In the genomic region with DNA sequence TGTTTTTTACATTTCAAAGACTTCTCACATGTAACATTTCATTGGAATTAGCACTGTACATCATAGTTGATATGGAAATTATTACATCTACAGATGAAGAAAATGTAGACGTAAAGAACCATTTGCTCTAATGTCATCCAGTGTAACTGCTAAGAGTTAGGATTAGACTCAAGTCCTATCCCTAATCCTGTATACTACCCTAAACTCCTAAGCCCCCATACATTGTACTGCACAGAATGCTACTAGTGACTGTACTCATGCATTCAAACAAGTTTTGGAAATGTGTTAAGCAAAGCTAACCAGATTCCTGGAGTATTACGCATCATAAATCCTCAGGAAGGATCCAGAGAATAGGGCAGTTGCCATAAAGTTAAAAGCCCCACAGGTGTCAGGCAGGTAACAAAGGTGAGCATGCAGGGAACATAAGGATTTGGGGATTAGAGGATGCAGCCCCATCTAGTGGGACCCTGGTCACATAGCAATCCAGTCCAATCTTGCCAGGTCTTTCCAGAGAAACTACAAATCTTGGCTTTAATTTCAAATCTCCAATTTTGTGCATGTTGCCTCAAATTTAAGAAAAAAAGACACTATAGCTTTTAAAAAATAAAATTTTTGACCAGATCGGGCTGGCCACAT, we compare ENCODE assay signal across 10 cellular contexts. TPM values are rescaled to one million over a fixed set of nuclear protein-coding genes. Genes with fewer than 3 reads are reported as not detected.
A peak's percentile ranks its signal among the peaks of the same experiment; 100 is the strongest.
DNase-seq lines count a peak whose midpoint lies in the region; ATAC-seq and TF ChIP-seq lines count a peak whose summit lies in the region.
"Had no signal": no experiment of that assay in that cellular context is flagged by ENCODE, and none has a peak within 500 bp of the region (broad histone marks: within the 10 kb centered on the region; RNA-seq: fewer than 3 reads in every experiment).

No MANE protein-coding gene starts in this region.

- POLR2A ChIA-PET in CD8-positive, alpha-beta memory T cell (lab: Charles Lee): no interaction called here

- H3F3A ChIP-seq in MM.1S (ENCODE audit: insufficient read depth, low read length) (no peaks in the 10 kb centered on the region), neural progenitor cell (ENCODE audit: low read depth) (no peaks in the 10 kb centered on the region)

- peaks cover 24% of the 10 kb centered on the region for H3K4me1 ChIP-seq in MM.1S (ENCODE audit: low read length)
- no peaks in the 10 kb centered on the region for H3K4me1 ChIP-seq in neural progenitor cell
- peaks cover 24% of the 10 kb centered on the region for H3K4me1 ChIP-seq in CD8-positive, alpha-beta memory T cell (ENCODE audit: insufficient read depth, low read length)
- H3K4me1 ChIP-seq: SJCRH30 had no signal

- H3K4me3 Mint-ChIP-seq in neural progenitor cell: no peak overlapping the region
- no peak overlapping the region for H3K4me3 Mint-ChIP-seq in CD8-positive, alpha-beta memory T cell

- no peaks in the 10 kb centered on the region for H3K4me1 Mint-ChIP-seq in neural progenitor cell
- peaks cover 47 to 77% (median 73%) of the 10 kb centered on the region in 3 donors for H3K4me1 Mint-ChIP-seq in CD8-positive, alpha-beta memory T cell

- no peak overlapping the region for H3K4me3 ChIP-seq in MM.1S (ENCODE audit: low read length)
- H3K4me3 ChIP-seq in astrocyte of the cerebellum (ENCODE audit: low read depth, low read length): no peak overlapping the region
- H3K4me3 ChIP-seq in neural progenitor cell: no peak overlapping the region
- H3K4me3 ChIP-seq in CD8-positive, alpha-beta memory T cell (ENCODE audit: low read length): no peak overlapping the region
- H3K4me3 ChIP-seq: SJCRH30 had no signal

- H3K36me3 ChIP-seq in MM.1S (replicated peaks; ENCODE audit: insufficient read depth, low read length) (no peaks in the 10 kb centered on the region), neural progenitor cell (no peaks in the 10 kb centered on the region)
- no peaks in the 10 kb centered on the region for H3K36me3 ChIP-seq in CD8-positive, alpha-beta memory T cell (ENCODE audit: insufficient read depth, low read length)
- H3K36me3 ChIP-seq: SJCRH30 had no signal

- H3K9ac ChIP-seq in MM.1S (ENCODE audit: low read length): no peak overlapping the region
- H3K9ac ChIP-seq in neural progenitor cell: no peak overlapping the region

- in situ Hi-C loops in astrocyte of the cerebellum (cut with HindIII; ENCODE audit: low sequenced_read_pairs): no loop called here

- H3K27ac ChIP-seq in MM.1S (ENCODE audit: low read length) (no peak overlapping the region), neural progenitor cell (no peak overlapping the region)
- no peak overlapping the region for H3K27ac ChIP-seq in CD8-positive, alpha-beta memory T cell (ENCODE audit: low read depth, low read length)
- H3K27ac ChIP-seq: SJCRH30 had no signal

- H3K79me2 ChIP-seq in MM.1S (ENCODE audit: low read length): no peaks in the 10 kb centered on the region
- H3K79me2 ChIP-seq in neural progenitor cell (ENCODE audit: low read depth): no peaks in the 10 kb centered on the region

- H3K36me3 Mint-ChIP-seq in neural progenitor cell: no peaks in the 10 kb centered on the region
- H3K36me3 Mint-ChIP-seq in CD8-positive, alpha-beta memory T cell: peaks cover 0 to 3% (median 0%) of the 10 kb centered on the region in 3 donors

- H3K9me3 ChIP-seq in MM.1S (replicated peaks; ENCODE audit: insufficient read depth, low read length) (no peaks in the 10 kb centered on the region), neural progenitor cell (ENCODE audit: low read depth) (no peaks in the 10 kb centered on the region)
- H3K9me3 ChIP-seq in CD8-positive, alpha-beta memory T cell (ENCODE audit: low read length): no peaks in the 10 kb centered on the region
- H3K9me3 ChIP-seq: SJCRH30 had no signal

- no peak overlapping the region for H2AFZ ChIP-seq in MM.1S (ENCODE audit: low read length)
- no peak overlapping the region for H2AFZ ChIP-seq in neural progenitor cell (replicated peaks)

- H3K4me2 ChIP-seq in MM.1S (ENCODE audit: low read depth, low read length): no peak overlapping the region
- no peak overlapping the region for H3K4me2 ChIP-seq in neural progenitor cell

- no peak for ATAC-seq in HG02852 (IDR thresholded peaks at IDR 0.05; ENCODE audit: unreplicated experiment)

- H3K27ac Mint-ChIP-seq in neural progenitor cell: no peak overlapping the region
- H3K27ac Mint-ChIP-seq in CD8-positive, alpha-beta memory T cell: peak overlapping the region in 2 of 8 donors; percentile 19 to 30

- no peaks in the 10 kb centered on the region for H4K20me1 ChIP-seq in MM.1S (ENCODE audit: insufficient read depth, low read length)
- H4K20me1 ChIP-seq in neural progenitor cell (ENCODE audit: low read depth): no peaks in the 10 kb centered on the region

- H3K27me3 Mint-ChIP-seq in neural progenitor cell (ENCODE audit: insufficient read depth, low read depth): no peaks in the 10 kb centered on the region
- no peaks in the 10 kb centered on the region for H3K27me3 Mint-ChIP-seq in CD8-positive, alpha-beta memory T cell

- no peaks in the 10 kb centered on the region for H3K9me2 ChIP-seq in MM.1S (replicated peaks; ENCODE audit: insufficient read depth, low read length)

- no peaks in the 10 kb centered on the region for H3K9me3 Mint-ChIP-seq in neural progenitor cell
- no peaks in the 10 kb centered on the region for H3K9me3 Mint-ChIP-seq in CD8-positive, alpha-beta memory T cell

- CTCF ChIA-PET in CD8-positive, alpha-beta memory T cell (lab: Charles Lee): no interaction called here

- TF ChIP-seq CTCF in MM.1S (IDR thresholded peaks at IDR 0.05; ENCODE audit: low read length): peak; percentile 84
- peak; percentile 44 for TF ChIP-seq CTCF in astrocyte of the cerebellum (IDR thresholded peaks at IDR 0.05; ENCODE audit: low read depth, low read length, missing control alignments)
- TF ChIP-seq CTCF in neural progenitor cell (IDR thresholded peaks at IDR 0.05): peak; percentile 77

- DNase-seq in NCI-H1694 (lab: John Stamatoyannopoulos, UW) (peak; percentile 4), NCI-H1694 treated with DMSO at 0.1 percent for 48 hours (lab: John Stamatoyannopoulos, UW) (no peak), MM.1S (peak; percentile 40), astrocyte of the cerebellum (ENCODE audit: low read depth) (no peak), neural progenitor cell (ENCODE audit: low spot score) (peak; percentile 41), HPDE6-E6E7 (ENCODE audit: extremely low spot score) (no peak)
- no peak for DNase-seq in CD8-positive, alpha-beta memory T cell

- H3K27me3 ChIP-seq in MM.1S (replicated peaks; ENCODE audit: insufficient read depth, low read length): no peaks in the 10 kb centered on the region
- H3K27me3 ChIP-seq in neural progenitor cell: no peaks in the 10 kb centered on the region
- no peaks in the 10 kb centered on the region for H3K27me3 ChIP-seq in CD8-positive, alpha-beta memory T cell (ENCODE audit: insufficient read depth, low read length, poor library complexity, severe bottlenecking)
- H3K27me3 ChIP-seq: SJCRH30 had no signal

RNA-seq across cellular contexts. Expression of a gene that starts 32.0 kb away (rescaled TPM):
- total RNA-seq in neural progenitor cell (ENCODE audit: low replicate concordance): not detected in 2 replicates
- under 1 TPM; 0.27 to 0.61 TPM for total RNA-seq in CD8-positive, alpha-beta memory T cell
- 0.91 TPM for polyA plus RNA-seq in CD8-positive, alpha-beta memory T cell
- total RNA-seq: glomerular endothelial cell had no signal

Comparison
In these comparisons a context has a peak if more than half of its experiments do, and no peak if none do; other contexts are left out.
1. DNase-seq: peak in NCI-H1694 (single experiment), MM.1S (single experiment) and neural progenitor cell (single experiment); none in NCI-H1694 treated with DMSO at 0.1 percent for 48 hours (single experiment), astrocyte of the cerebellum (single experiment), CD8-positive, alpha-beta memory T cell (0 of 5) and HPDE6-E6E7 (single experiment).
2. Peak in every context shown above with its lines, with median percentiles within 50 percentile points of each other: CTCF ChIP-seq.